Comparison of ENCODE assay signal across 8 cellular contexts in genomic region chr16:8797364-8798173, GRCh38. TPM values are rescaled to one million over a fixed set of nuclear protein-coding genes. Genes with fewer than 3 reads are reported as not detected.
DNase-seq lines count a peak whose midpoint lies in the region; ATAC-seq and TF ChIP-seq lines count a peak whose summit lies in the region.

Gene PMM2, plus strand, starts transcription at chr16:8797839. Its CDS starts 44 bp downstream, at chr16:8797883.
A gene with protein sequence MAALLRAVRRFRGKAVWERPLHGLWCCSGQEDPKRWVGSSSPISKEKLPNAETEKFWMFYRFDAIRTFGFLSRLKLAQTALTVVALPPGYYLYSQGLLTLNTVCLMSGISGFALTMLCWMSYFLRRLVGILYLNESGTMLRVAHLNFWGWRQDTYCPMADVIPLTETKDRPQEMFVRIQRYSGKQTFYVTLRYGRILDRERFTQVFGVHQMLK (minus strand): TSS chr16:8797639. CDS start chr16:8797614, 25 bp downstream.

- peak; percentile 94 for ATAC-seq in HG03457 (IDR thresholded peaks at IDR 0.05; ENCODE audit: unreplicated experiment)
- ATAC-seq in activated CD4-positive, alpha-beta T cell treated with anti-CD3 and anti-CD28 coated beads for 36 hours = peak; percentile 96

- DNase-seq in BJ (ENCODE audit: low read depth) (peak; percentile 90), GM19240 (ENCODE audit: insufficient read length, low spot score) (peak; percentile 91), NCI-H524 (lab: John Stamatoyannopoulos, UW) (peak; percentile 97 to 99), choroid plexus epithelial cell (ENCODE audit: low read depth) (peak; percentile 97), kidney glomerular epithelial cell (lab: John Stamatoyannopoulos, UW) (peak; percentile 91)
- DNase-seq in activated CD4-positive, alpha-beta T cell treated with anti-CD3 and anti-CD28 coated beads for 36 hours = peak; percentile 97
- DNase-seq in stimulated activated CD4-positive, alpha-beta T cell treated with anti-CD3 and anti-CD28 coated beads, Interleukin-15, amount 100 ng/mL, for 48 hours (ENCODE audit: low read depth in 2 of 2) = peak; percentile 93

- CTCF ChIA-PET in BJ (lab: Yijun Ruan, JAX) = interaction anchor here (1.6 to 3.3 kb wide), 2 partner anchors 8 to 83 kb away, joined by 3 to 14 read pairs; no protein-coding TSS in a partner anchor
- CTCF ChIA-PET in activated CD4-positive, alpha-beta T cell treated with anti-CD3 and anti-CD28 coated beads for 36 hours (lab: Charles Lee) = interaction anchor here (0.5 to 1.1 kb wide), 4 partner anchors 13 to 138 kb away, joined by 3 to 4 read pairs (median 3); no protein-coding TSS in a partner anchor

- no peaks in the 10 kb centered on the region for H3K9me3 Mint-ChIP-seq in activated CD4-positive, alpha-beta T cell treated with anti-CD3 and anti-CD28 coated beads for 36 hours (ENCODE audit: low read depth)

- H3K36me3 ChIP-seq in BJ (ENCODE audit: control insufficient read depth, insufficient read depth, low read length) = peaks cover 7% of the 10 kb centered on the region

- H3K27me3 Mint-ChIP-seq in activated CD4-positive, alpha-beta T cell treated with anti-CD3 and anti-CD28 coated beads for 36 hours = no peaks in the 10 kb centered on the region

- POLR2A ChIA-PET in BJ (lab: Charles Lee) = no interaction called here
- POLR2A ChIA-PET in activated CD4-positive, alpha-beta T cell treated with anti-CD3 and anti-CD28 coated beads for 36 hours (lab: Charles Lee) = interaction anchor here (0.8 to 1.2 kb wide), 2 partner anchors 142 to 293 kb away, joined by 3 to 5 read pairs; partner anchors contain the start of gene HAPSTR1

- peaks cover 32% of the 10 kb centered on the region for H3K36me3 Mint-ChIP-seq in activated CD4-positive, alpha-beta T cell treated with anti-CD3 and anti-CD28 coated beads for 36 hours (ENCODE audit: low read depth)

- peak within 1 kb of the TSS; percentile 74 for H3K4me3 ChIP-seq in BJ (ENCODE audit: low read depth, low read length)
- peak within 1 kb of the TSS; percentile 91 for H3K4me3 ChIP-seq in choroid plexus epithelial cell (ENCODE audit: low read depth, low read length)

- TF ChIP-seq CTCF in BJ (IDR thresholded peaks at IDR 0.05; ENCODE audit: insufficient read depth, low read depth, low read length) (no peak), choroid plexus epithelial cell (conservative IDR thresholded peaks at IDR 0.05; ENCODE audit: low read depth, low read length) (no peak)

- peak within 1 kb of the TSS; percentile 91 for H3K4me3 Mint-ChIP-seq in activated CD4-positive, alpha-beta T cell treated with anti-CD3 and anti-CD28 coated beads for 36 hours

- H3K27me3 ChIP-seq in BJ (ENCODE audit: control insufficient read depth, insufficient read depth, low read length) = no peaks in the 10 kb centered on the region

- peaks cover 34% of the 10 kb centered on the region for H3K4me1 Mint-ChIP-seq in activated CD4-positive, alpha-beta T cell treated with anti-CD3 and anti-CD28 coated beads for 36 hours

- peak within 1 kb of the TSS; percentile 92 for H3K27ac Mint-ChIP-seq in activated CD4-positive, alpha-beta T cell treated with anti-CD3 and anti-CD28 coated beads for 36 hours

- intact Hi-C loops in activated CD4-positive, alpha-beta T cell treated with anti-CD3 and anti-CD28 coated beads for 36 hours (cut with DNase I, micrococcal nuclease) = loop anchor here (1.0 to 5.0 kb wide), 11 partner anchors 71 to 1945 kb away; partner anchors contain the start of genes ABAT (in 2 of the 2), CARHSP1 (in 2 of the 2), HAPSTR1 (in 2 of the 2) and METTL22 (in 1 of the 2)

RNA-seq across cellular contexts. Expression of gene PMM2, which starts in this region (rescaled TPM):
- polyA plus RNA-seq in BJ (2011; rRNA removed) = 30.4 and 32.2 TPM in 2 replicates
- polyA minus RNA-seq in BJ (2011; rRNA and poly(A)+ RNA removed) = 11.8 and 13.4 TPM in 2 replicates
- 10 to 100 TPM; 38.3 to 39.0 TPM for total RNA-seq in activated CD4-positive, alpha-beta T cell treated with anti-CD3 and anti-CD28 coated beads for 36 hours

RNA-seq across cellular contexts. Expression of the second gene that starts in this region (rescaled TPM):
- 5.9 and 7.9 TPM in 2 replicates for polyA plus RNA-seq in BJ (2011; rRNA removed)
- polyA minus RNA-seq in BJ (2011; rRNA and poly(A)+ RNA removed) = 3.6 and 3.7 TPM in 2 replicates
- 10 to 100 TPM in 1 of 2 experiments, 1 to 10 TPM in 1; 9.4 to 14.5 TPM for total RNA-seq in activated CD4-positive, alpha-beta T cell treated with anti-CD3 and anti-CD28 coated beads for 36 hours

Comparison
In these comparisons a context has a peak if more than half of its experiments do, and no peak if none do; other contexts are left out.
1. Peak in every context shown above with its lines: DNase-seq, ATAC-seq and H3K4me3 ChIP-seq.